16 cellular contexts compared by ENCODE assay signal in genomic region chr15:88956263-88956662, GRCh38. TPM values are rescaled to one million over a fixed set of nuclear protein-coding genes. Genes with fewer than 3 reads are reported as not detected.
A peak's percentile ranks its signal among the peaks of the same experiment; 100 is the strongest.
DNase-seq lines count a peak whose midpoint lies in the region; ATAC-seq, FAIRE-seq and TF ChIP-seq lines count a peak whose summit lies in the region.
"Had no signal": no experiment of that assay in that cellular context is flagged by ENCODE, and none has a peak within 500 bp of the region (broad histone marks: within the 10 kb centered on the region; RNA-seq: fewer than 3 reads in every experiment).

No MANE protein-coding gene starts in this region.

- TF ChIP-seq RAD21 in K562 (CRISPR knock-in tag; conservative IDR thresholded peaks at IDR 0.05 in 1 of 2, IDR thresholded peaks at IDR 0.05 in 1 of 2): no peak

- peak; percentile 26 for DNase-seq in GM12865 (ENCODE audit: low read depth)
- DNase-seq in GM23338 (ENCODE audit: low spot score): no peak
- peak in 1 of 4 experiments; percentile 13 for DNase-seq in K562 (ENCODE audit: extremely low read depth in 1 of 4, low spot score in 3 of 4)
- no peak for DNase-seq in activated CD4-positive, alpha-beta T cell treated with anti-CD3 and anti-CD28 coated beads for 1 hour
- DNase-seq in left ventricle myocardium superior: no peak
- DNase-seq in OCI-M2 (lab: John Stamatoyannopoulos, UW; ENCODE audit: unreplicated experiment): no peak
- DNase-seq: C1 segment of cervical spinal cord; Calu3; CD4-positive, alpha-beta memory T cell; COR-L47; DMS53; DMS79 treated with DMSO at 0.1 percent for 48 hours; GF-D8; H9 had no signal

- in situ Hi-C loops in K562 (cut with MboI): no loop called here

- TF ChIP-seq CTCF in GM12865 (IDR thresholded peaks at IDR 0.05; ENCODE audit: insufficient read depth, low read depth, low read length, missing control alignments): no peak
- TF ChIP-seq CTCF in GM23338 (conservative IDR thresholded peaks at IDR 0.05; ENCODE audit: low read depth in 2 of 2): no peak
- no peak for TF ChIP-seq CTCF in K562 (IDR thresholded peaks at IDR 0.05 in 2 of 3, conservative IDR thresholded peaks at IDR 0.05 in 1 of 3; ENCODE audit: insufficient read depth in 2 of 3, low read depth in 1 of 3, low read length in 3 of 3)

- H3K9ac ChIP-seq in K562 (ENCODE audit: insufficient read depth in 1 of 2, low read depth in 2 of 2, low read length in 2 of 2): no peak overlapping the region

- H2AFZ ChIP-seq in GM23338 (peak overlapping the region; percentile 74; the same call in 1 of the 2 replicates), K562 (ENCODE audit: low read depth, low read length) (peak overlapping the region; percentile 10; the same call in 1 of the 2 replicates)

- peaks cover 10% of the 10 kb centered on the region for H3K9me3 Mint-ChIP-seq in GM23338

- no peak overlapping the region for H3K4me3 Mint-ChIP-seq in GM23338
- H3K4me3 Mint-ChIP-seq: CD4-positive, alpha-beta memory T cell; H9 had no signal

- no peaks in the 10 kb centered on the region for H3F3A ChIP-seq in GM23338 (replicated peaks; ENCODE audit: low read depth)

- no peaks in the 10 kb centered on the region for H3K27me3 ChIP-seq in GM23338 (ENCODE audit: insufficient read depth)
- H3K27me3 ChIP-seq in K562 (ENCODE audit: control insufficient read depth in 2 of 2, insufficient read depth in 2 of 2, low read length in 2 of 2): no peaks in the 10 kb centered on the region

- H3K4me1 ChIP-seq in GM23338 (ENCODE audit: insufficient read depth) (peaks cover 3% of the 10 kb centered on the region; the same call in 1 of the 2 replicates), K562 (replicated peaks in 1 of 2; ENCODE audit: control insufficient read depth in 2 of 2, insufficient read depth in 2 of 2, low read length in 2 of 2) (peaks cover 0 to 9% of the 10 kb centered on the region in 2 experiments; a peak in 1 of 5 replicates)

- H3K27ac Mint-ChIP-seq in GM23338: no peak overlapping the region
- H3K27ac Mint-ChIP-seq: H9 had no signal

- FAIRE-seq in K562 (lab: Jason Lieb, UNC): no peak
- FAIRE-seq: GM18507 had no signal

- H3K4me3 ChIP-seq in GM12865 (ENCODE audit: low read depth, low read length) (no peak overlapping the region), GM23338 (no peak overlapping the region), K562 (no peak overlapping the region)

- H3K9me1 ChIP-seq in K562 (ENCODE audit: control insufficient read depth, insufficient read depth, low read length): no peaks in the 10 kb centered on the region

- H3K27me3 Mint-ChIP-seq in GM23338 (ENCODE audit: insufficient read depth, low read depth, poor library complexity): peaks cover 7% of the 10 kb centered on the region

- CTCF ChIA-PET in K562 (lab: Yijun Ruan, JAX; ENCODE audit: low intra/inter-chr PET ratio): no interaction called here

- BruUV-seq in K562 (replicated peaks; lab: Mats Ljungman, UMichigan): no TSS peak

- peaks cover 14% of the 10 kb centered on the region; the same call in 1 of the 2 replicates for H3K9me2 ChIP-seq in GM23338 (ENCODE audit: insufficient read depth)

- 39% methylated on average over 7 of the region's 7 CpGs for WGBS in K562 (ENCODE audit: insufficient coverage, low coverage, missing lambda C conversion rate)

- H4K20me1 ChIP-seq in GM23338 (replicated peaks; ENCODE audit: insufficient read depth) (no peaks in the 10 kb centered on the region), K562 (replicated peaks; ENCODE audit: control insufficient read depth, insufficient read depth, low read length) (no peaks in the 10 kb centered on the region)

- peaks cover 4% of the 10 kb centered on the region; the same call in 1 of the 3 replicates for H3K4me1 Mint-ChIP-seq in GM23338
- H3K4me1 Mint-ChIP-seq: CD4-positive, alpha-beta memory T cell had no signal

- peaks cover 9% of the 10 kb centered on the region for H3K36me3 Mint-ChIP-seq in GM23338 (ENCODE audit: low read depth)
- H3K36me3 Mint-ChIP-seq: CD4-positive, alpha-beta memory T cell had no signal

- POLR2A ChIA-PET in K562 (lab: Yijun Ruan, JAX): no interaction called here

- no peak for TF ChIP-seq POLR2A in K562 (conservative IDR thresholded peaks at IDR 0.05)

- H3K9me3 ChIP-seq in K562 (replicated peaks; ENCODE audit: control insufficient read depth, insufficient read depth, low read depth, low read length): no peaks in the 10 kb centered on the region

- H3K79me2 ChIP-seq in GM23338 (replicated peaks; ENCODE audit: insufficient read depth) (no peaks in the 10 kb centered on the region), K562 (ENCODE audit: control insufficient read depth, insufficient read depth, low read length) (no peaks in the 10 kb centered on the region)

- ATAC-seq in GM23338 (no peak), K562 (peak; percentile 77), left ventricle myocardium superior (no peak)
- ATAC-seq: HCT116 had no signal

- intact Hi-C loops in K562 (cut with micrococcal nuclease) (no loop called here), left ventricle myocardium superior (cut with micrococcal nuclease) (no loop called here)

- H3K36me3 ChIP-seq in GM23338 (ENCODE audit: insufficient read depth) (no peaks in the 10 kb centered on the region), K562 (ENCODE audit: control insufficient read depth, insufficient read depth, low read length) (no peaks in the 10 kb centered on the region)

- H3K4me2 ChIP-seq in GM23338 (no peak overlapping the region), K562 (ENCODE audit: insufficient read depth, low read length) (no peak overlapping the region)

- H3K27ac ChIP-seq in GM23338 (ENCODE audit: low read depth) (no peak overlapping the region), K562 (ENCODE audit: extremely low read depth, low read depth, low read length) (no peak overlapping the region)

- no peak for TF ChIP-seq EP300 in K562 (IDR thresholded peaks at IDR 0.05; ENCODE audit: low read length)

TF ChIP-seq in GM23338, 12 proteins besides CTCF, POLR2A, EP300 and RAD21 (continues in another document):
- TF ChIP-seq STAT1 (IDR thresholded peaks at IDR 0.05; ENCODE audit: unreplicated experiment) (no peak), EZH2 (IDR thresholded peaks at IDR 0.05; ENCODE audit: low read depth, unreplicated experiment) (no peak), ETS1 (IDR thresholded peaks at IDR 0.05) (no peak), NANOG (IDR thresholded peaks at IDR 0.05; ENCODE audit: borderline replicate concordance) (no peak), EZH2phosphoT487 (IDR thresholded peaks at IDR 0.05; ENCODE audit: unreplicated experiment) (no peak), JUNB (IDR thresholded peaks at IDR 0.05; ENCODE audit: unreplicated experiment) (no peak), ZNF331 (CRISPR knock-in tag; IDR thresholded peaks at IDR 0.05; ENCODE audit: low read depth) (no peak), ZNF114 (CRISPR knock-in tag; IDR thresholded peaks at IDR 0.05) (no peak)

TF ChIP-seq in K562, 482 proteins besides CTCF, POLR2A, EP300 and RAD21:
- TF ChIP-seq THAP7 (CRISPR knock-in tag; IDR thresholded peaks at IDR 0.05) (peak; percentile 88; the same call in 1 of the 2 replicates), RCOR1 (IDR thresholded peaks at IDR 0.05; ENCODE audit: borderline replicate concordance in 1 of 2, low read depth in 2 of 2, low read length in 2 of 2) (no peak), BDP1 (IDR thresholded peaks at IDR 0.05; ENCODE audit: insufficient read depth, insufficient read length) (no peak), CHD2 (IDR thresholded peaks at IDR 0.05; ENCODE audit: low read depth, low read length) (peak; percentile 77), BCOR (IDR thresholded peaks at IDR 0.05) (no peak), SIX5 (IDR thresholded peaks at IDR 0.05; ENCODE audit: borderline replicate concordance in 1 of 2, insufficient read depth in 1 of 2, low read depth in 1 of 2, low read length in 2 of 2) (0 out of 4 replicates have a peak, but pooled peaks of 1 of the 2 experiments have one; percentile 22), CC2D1A (IDR thresholded peaks at IDR 0.05) (0 out of 2 replicates have a peak, but pooled peaks have one; percentile 13), PURB (CRISPR knock-in tag; IDR thresholded peaks at IDR 0.05; ENCODE audit: low read depth) (no peak), HCFC1 (IDR thresholded peaks at IDR 0.05; ENCODE audit: low read depth, low read length) (peak; percentile 67), ESRRA (IDR thresholded peaks at IDR 0.05; ENCODE audit: borderline replicate concordance, low read depth) (no peak), YY1 (IDR thresholded peaks at IDR 0.05; ENCODE audit: borderline replicate concordance in 1 of 3, control insufficient read depth in 1 of 3, extremely low read depth in 1 of 3, insufficient read depth in 3 of 3, insufficient read length in 1 of 3, insufficient replicate concordance in 2 of 3, low read depth in 1 of 3, low read length in 2 of 3) (peak in 2 of 3 experiments; percentile 77 to 92), FOS (IDR thresholded peaks at IDR 0.05; ENCODE audit: extremely low read depth, insufficient read length) (no peak)

RNA-seq across cellular contexts. Expression of gene MFGE8, which starts 43.1 kb away (rescaled TPM):
- 586 and 671 TPM in 2 replicates for total RNA-seq in GM23338 (2014; rRNA removed; shearing (Covaris generic))
- polyA plus RNA-seq in GM23338 (2016; fragmentation: Nextera tagmentation; extraction: Ambion mirVana) (246 and 279 TPM in 2 replicates), K562 (2011; rRNA removed) (85.1 and 148 TPM in 2 replicates), K562 (2014; fragmentation: Illumina TruSeq; extraction: Trizol) (93.6 and 109 TPM in 2 replicates), K562 (2014; fragmentation: Nextera tagmentation; extraction: Ambion mirVana) (1 to 10 TPM; 2.3 to 3.1 TPM), K562 (2014; rRNA removed) (113 and 119 TPM in 2 replicates)
- 609 and 1,242 TPM in 2 replicates for total RNA-seq in K562 (2011; cell fraction: chromatin; rRNA removed; ENCODE audit: low replicate concordance)
- 770 and 804 TPM in 2 replicates for total RNA-seq in K562 (2011; cell fraction: nucleolus; rRNA removed)
- total RNA-seq in K562 (2011; cell fraction: nucleoplasm; rRNA removed): 668 and 702 TPM in 2 replicates
- total RNA-seq in K562 (2014; rRNA removed) (62.3 and 73.1 TPM in 2 replicates), K562 (2014; rRNA removed; fragmentation: Illumina TruSeq; extraction: Trizol) (24.9 and 31.3 TPM in 2 replicates), K562 (2015; rRNA removed; fragmentation: Illumina TruSeq; extraction: Trizol) (35.4 and 36.3 TPM in 2 replicates), K562 (2021) (129 and 142 TPM in 2 replicates), left ventricle myocardium superior (322 TPM)
- 115 and 120 TPM in 2 replicates for polyA plus RNA-seq in K562 (2011; cell fraction: cytosol; rRNA removed)
- 355 and 465 TPM in 2 replicates for polyA plus RNA-seq in K562 (2011; cell fraction: nucleus; rRNA removed)
- 147 and 220 TPM in 2 replicates for polyA plus RNA-seq in K562 (2012)
- 62.6 and 80.1 TPM in 2 replicates for polyA minus RNA-seq in K562 (2011; rRNA and poly(A)+ RNA removed)
- 71.4 and 82.5 TPM in 2 replicates for polyA minus RNA-seq in K562 (2011; cell fraction: cytosol; rRNA and poly(A)+ RNA removed)
- polyA minus RNA-seq in K562 (2011; cell fraction: nucleus; rRNA and poly(A)+ RNA removed): 120 and 137 TPM in 2 replicates
